1 cellular context compared by ENCODE assay signal in the genomic region with DNA sequence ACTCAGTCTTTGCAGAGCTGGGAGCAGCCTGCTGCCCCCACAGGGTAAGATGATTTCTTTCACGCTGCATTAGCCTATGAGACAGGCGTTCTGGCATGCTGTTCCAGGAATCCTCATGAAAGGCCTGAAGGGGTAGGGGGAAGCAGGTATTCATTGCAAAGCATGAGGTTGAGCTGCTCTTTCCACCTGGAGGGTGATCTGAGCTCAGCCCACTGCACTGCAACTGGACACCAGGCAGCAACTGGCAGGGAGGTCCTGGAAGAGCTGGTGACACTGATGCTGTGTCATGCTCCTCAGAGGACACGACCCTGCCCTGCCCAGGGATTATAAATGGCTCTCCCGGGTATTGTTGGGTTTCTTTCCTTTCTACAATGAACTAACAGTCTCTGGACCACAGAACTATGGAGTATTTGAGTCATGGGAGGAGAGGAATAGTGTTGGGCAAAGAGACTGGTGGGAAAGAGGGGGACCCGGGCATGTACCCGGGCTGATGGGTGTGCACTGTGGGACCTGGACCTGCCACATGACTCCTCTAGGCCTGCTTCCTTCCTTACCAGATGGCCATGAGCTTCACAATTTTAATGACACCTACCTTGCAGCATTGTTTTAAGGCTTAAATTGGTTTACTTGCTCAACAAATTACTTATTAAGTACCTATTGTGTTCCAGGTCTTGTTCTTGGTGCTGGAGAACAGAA.
TF ChIP-seq lines count a peak whose summit lies in the region.

No MANE protein-coding gene starts in this region.

TF ChIP-seq in H1, 55 proteins besides CTCF, POLR2A, EP300 and RAD21:
- TF ChIP-seq, protein P1, sequence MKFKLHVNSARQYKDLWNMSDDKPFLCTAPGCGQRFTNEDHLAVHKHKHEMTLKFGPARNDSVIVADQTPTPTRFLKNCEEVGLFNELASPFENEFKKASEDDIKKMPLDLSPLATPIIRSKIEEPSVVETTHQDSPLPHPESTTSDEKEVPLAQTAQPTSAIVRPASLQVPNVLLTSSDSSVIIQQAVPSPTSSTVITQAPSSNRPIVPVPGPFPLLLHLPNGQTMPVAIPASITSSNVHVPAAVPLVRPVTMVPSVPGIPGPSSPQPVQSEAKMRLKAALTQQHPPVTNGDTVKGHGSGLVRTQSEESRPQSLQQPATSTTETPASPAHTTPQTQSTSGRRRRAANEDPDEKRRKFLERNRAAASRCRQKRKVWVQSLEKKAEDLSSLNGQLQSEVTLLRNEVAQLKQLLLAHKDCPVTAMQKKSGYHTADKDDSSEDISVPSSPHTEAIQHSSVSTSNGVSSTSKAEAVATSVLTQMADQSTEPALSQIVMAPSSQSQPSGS (IDR thresholded peaks at IDR 0.05; ENCODE audit: low read length) = no peak
- TF ChIP-seq MAFK (IDR thresholded peaks at IDR 0.05; ENCODE audit: low read depth, low read length) = 0 out of 2 replicates have a peak, but pooled peaks have one; percentile 13
